In the genomic region with DNA sequence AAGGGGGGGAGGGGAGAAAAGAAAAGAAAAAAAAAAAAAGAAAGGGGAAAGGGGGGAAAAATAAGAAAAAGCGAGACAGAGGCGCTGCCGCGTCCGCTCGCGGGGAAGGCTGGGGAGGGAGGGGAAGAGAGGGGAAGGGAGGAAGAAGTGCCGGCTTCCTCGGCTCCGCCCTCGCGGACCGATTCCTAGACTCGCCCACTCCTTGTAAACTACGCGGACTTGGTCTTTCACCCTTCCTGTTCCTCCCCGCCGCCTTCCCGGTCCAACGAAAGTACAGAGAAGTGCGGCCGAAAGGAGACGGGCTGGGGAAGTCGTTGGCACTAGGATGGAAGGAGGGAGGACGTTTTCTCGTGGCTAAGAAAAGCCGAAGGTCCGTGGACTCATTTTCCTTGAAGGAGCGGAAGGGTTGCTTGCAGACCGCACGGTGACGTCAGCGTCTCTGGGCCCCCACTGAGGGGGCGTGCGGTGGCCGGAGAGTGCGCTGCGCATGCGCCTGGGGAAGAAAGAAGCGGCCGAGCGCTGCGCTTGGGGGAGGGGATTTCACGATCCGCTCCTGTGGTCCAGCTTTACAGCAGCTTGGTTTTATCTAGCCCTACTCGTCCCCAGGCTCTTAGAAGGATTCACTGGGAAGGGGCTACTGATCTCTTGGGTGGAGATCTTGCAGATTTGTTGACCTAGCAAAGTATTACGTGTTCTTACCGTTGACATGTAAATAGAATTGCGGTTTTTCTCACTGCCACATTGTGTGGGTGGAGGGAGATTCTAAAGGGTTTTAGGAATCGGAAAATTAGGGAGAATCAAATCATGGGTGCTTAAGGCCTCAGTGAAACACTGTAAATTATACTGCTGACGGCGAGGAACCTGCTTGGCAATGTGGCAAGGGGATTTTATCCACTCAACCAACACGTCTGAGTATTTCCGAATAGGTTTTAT, we compare ENCODE assay signal across 1 cellular context.
TF ChIP-seq lines count a peak whose summit lies in the region.

A gene with protein sequence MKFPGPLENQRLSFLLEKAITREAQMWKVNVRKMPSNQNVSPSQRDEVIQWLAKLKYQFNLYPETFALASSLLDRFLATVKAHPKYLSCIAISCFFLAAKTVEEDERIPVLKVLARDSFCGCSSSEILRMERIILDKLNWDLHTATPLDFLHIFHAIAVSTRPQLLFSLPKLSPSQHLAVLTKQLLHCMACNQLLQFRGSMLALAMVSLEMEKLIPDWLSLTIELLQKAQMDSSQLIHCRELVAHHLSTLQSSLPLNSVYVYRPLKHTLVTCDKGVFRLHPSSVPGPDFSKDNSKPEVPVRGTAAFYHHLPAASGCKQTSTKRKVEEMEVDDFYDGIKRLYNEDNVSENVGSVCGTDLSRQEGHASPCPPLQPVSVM (minus strand): TSS at position 121 of the 933 bp plus-strand sequence. CDS start 9,627 bp downstream, outside the sequence.

TF ChIP-seq in HEK293, 187 proteins besides CTCF, POLR2A, EP300 and RAD21 (continued from another document):
- TF ChIP-seq, protein P1, sequence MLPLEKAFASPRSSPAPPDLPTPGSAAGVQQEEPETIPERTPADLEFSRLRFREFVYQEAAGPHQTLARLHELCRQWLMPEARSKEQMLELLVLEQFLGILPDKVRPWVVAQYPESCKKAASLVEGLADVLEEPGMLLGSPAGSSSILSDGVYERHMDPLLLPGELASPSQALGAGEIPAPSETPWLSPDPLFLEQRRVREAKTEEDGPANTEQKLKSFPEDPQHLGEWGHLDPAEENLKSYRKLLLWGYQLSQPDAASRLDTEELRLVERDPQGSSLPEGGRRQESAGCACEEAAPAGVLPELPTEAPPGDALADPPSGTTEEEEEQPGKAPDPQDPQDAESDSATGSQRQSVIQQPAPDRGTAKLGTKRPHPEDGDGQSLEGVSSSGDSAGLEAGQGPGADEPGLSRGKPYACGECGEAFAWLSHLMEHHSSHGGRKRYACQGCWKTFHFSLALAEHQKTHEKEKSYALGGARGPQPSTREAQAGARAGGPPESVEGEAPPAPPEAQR (tag by site-specific recombination; IDR thresholded peaks at IDR 0.05), result peak; percentile 93; the same call in 1 of the 2 replicates
- TF ChIP-seq ZNF24 (tag by site-specific recombination; IDR thresholded peaks at IDR 0.05), result peak; percentile 97
- TF ChIP-seq ZNF202 (tag by site-specific recombination; IDR thresholded peaks at IDR 0.05; ENCODE audit: borderline replicate concordance), result no peak
- TF ChIP-seq ZNF473 (tag by site-specific recombination; IDR thresholded peaks at IDR 0.05), result no peak
- TF ChIP-seq ZNF548 (tag by site-specific recombination; IDR thresholded peaks at IDR 0.05), result no peak
- TF ChIP-seq, protein P2, sequence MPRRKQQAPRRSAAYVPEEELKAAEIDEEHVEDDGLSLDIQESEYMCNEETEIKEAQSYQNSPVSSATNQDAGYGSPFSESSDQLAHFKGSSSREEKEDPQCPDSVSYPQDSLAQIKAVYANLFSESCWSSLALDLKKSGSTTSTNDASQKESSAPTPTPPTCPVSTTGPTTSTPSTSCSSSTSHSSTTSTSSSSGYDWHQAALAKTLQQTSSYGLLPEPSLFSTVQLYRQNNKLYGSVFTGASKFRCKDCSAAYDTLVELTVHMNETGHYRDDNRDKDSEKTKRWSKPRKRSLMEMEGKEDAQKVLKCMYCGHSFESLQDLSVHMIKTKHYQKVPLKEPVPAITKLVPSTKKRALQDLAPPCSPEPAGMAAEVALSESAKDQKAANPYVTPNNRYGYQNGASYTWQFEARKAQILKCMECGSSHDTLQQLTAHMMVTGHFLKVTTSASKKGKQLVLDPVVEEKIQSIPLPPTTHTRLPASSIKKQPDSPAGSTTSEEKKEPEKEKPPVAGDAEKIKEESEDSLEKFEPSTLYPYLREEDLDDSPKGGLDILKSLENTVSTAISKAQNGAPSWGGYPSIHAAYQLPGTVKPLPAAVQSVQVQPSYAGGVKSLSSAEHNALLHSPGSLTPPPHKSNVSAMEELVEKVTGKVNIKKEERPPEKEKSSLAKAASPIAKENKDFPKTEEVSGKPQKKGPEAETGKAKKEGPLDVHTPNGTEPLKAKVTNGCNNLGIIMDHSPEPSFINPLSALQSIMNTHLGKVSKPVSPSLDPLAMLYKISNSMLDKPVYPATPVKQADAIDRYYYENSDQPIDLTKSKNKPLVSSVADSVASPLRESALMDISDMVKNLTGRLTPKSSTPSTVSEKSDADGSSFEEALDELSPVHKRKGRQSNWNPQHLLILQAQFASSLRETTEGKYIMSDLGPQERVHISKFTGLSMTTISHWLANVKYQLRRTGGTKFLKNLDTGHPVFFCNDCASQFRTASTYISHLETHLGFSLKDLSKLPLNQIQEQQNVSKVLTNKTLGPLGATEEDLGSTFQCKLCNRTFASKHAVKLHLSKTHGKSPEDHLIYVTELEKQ (tag by site-specific recombination; IDR thresholded peaks at IDR 0.05; ENCODE audit: borderline replicate concordance), result peak; percentile 88
- peak; percentile 76; the same call in 1 of the 2 replicates for TF ChIP-seq RBAK (tag by site-specific recombination; IDR thresholded peaks at IDR 0.05)
- TF ChIP-seq GLIS2 (tag by site-specific recombination; IDR thresholded peaks at IDR 0.05), result peak; percentile 97
- TF ChIP-seq ZNF404 (tag by site-specific recombination; IDR thresholded peaks at IDR 0.05), result no peak
- TF ChIP-seq, protein P3, sequence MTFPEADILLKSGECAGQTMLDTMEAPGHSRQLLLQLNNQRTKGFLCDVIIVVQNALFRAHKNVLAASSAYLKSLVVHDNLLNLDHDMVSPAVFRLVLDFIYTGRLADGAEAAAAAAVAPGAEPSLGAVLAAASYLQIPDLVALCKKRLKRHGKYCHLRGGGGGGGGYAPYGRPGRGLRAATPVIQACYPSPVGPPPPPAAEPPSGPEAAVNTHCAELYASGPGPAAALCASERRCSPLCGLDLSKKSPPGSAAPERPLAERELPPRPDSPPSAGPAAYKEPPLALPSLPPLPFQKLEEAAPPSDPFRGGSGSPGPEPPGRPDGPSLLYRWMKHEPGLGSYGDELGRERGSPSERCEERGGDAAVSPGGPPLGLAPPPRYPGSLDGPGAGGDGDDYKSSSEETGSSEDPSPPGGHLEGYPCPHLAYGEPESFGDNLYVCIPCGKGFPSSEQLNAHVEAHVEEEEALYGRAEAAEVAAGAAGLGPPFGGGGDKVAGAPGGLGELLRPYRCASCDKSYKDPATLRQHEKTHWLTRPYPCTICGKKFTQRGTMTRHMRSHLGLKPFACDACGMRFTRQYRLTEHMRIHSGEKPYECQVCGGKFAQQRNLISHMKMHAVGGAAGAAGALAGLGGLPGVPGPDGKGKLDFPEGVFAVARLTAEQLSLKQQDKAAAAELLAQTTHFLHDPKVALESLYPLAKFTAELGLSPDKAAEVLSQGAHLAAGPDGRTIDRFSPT (tag by site-specific recombination; IDR thresholded peaks at IDR 0.05), result peak; percentile 88
- peak; percentile 82; the same call in 1 of the 2 replicates for TF ChIP-seq ZNF626 (tag by site-specific recombination; IDR thresholded peaks at IDR 0.05)
- TF ChIP-seq ZNF555 (tag by site-specific recombination; conservative IDR thresholded peaks at IDR 0.05), result no peak
- TF ChIP-seq ZNF155 (tag by site-specific recombination; IDR thresholded peaks at IDR 0.05), result 0 out of 2 replicates have a peak, but pooled peaks have one; percentile 47
- TF ChIP-seq, protein P4, sequence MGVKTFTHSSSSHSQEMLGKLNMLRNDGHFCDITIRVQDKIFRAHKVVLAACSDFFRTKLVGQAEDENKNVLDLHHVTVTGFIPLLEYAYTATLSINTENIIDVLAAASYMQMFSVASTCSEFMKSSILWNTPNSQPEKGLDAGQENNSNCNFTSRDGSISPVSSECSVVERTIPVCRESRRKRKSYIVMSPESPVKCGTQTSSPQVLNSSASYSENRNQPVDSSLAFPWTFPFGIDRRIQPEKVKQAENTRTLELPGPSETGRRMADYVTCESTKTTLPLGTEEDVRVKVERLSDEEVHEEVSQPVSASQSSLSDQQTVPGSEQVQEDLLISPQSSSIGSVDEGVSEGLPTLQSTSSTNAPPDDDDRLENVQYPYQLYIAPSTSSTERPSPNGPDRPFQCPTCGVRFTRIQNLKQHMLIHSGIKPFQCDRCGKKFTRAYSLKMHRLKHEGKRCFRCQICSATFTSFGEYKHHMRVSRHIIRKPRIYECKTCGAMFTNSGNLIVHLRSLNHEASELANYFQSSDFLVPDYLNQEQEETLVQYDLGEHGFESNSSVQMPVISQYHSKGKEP (tag by site-specific recombination; IDR thresholded peaks at IDR 0.05), result no peak
- no peak for TF ChIP-seq ZNF585B (tag by site-specific recombination; IDR thresholded peaks at IDR 0.05)
- TF ChIP-seq, protein P5, sequence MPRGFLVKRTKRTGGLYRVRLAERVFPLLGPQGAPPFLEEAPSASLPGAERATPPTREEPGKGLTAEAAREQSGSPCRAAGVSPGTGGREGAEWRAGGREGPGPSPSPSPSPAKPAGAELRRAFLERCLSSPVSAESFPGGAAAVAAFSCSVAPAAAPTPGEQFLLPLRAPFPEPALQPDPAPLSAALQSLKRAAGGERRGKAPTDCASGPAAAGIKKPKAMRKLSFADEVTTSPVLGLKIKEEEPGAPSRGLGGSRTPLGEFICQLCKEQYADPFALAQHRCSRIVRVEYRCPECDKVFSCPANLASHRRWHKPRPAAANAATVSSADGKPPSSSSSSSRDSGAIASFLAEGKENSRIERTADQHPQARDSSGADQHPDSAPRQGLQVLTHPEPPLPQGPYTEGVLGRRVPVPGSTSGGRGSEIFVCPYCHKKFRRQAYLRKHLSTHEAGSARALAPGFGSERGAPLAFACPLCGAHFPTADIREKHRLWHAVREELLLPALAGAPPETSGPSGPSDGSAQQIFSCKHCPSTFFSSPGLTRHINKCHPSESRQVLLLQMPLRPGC (tag by site-specific recombination; IDR thresholded peaks at IDR 0.05), result peak; percentile 95
- peak; percentile 91 for TF ChIP-seq KLF1 (tag by site-specific recombination; IDR thresholded peaks at IDR 0.05)
- TF ChIP-seq OSR2 (tag by site-specific recombination; IDR thresholded peaks at IDR 0.05), result peak; percentile 49
- TF ChIP-seq GFI1B (tag by site-specific recombination; IDR thresholded peaks at IDR 0.05), result peak; percentile 7; the same call in 1 of the 2 replicates
- peak; percentile 74 for TF ChIP-seq IKZF3 (tag by site-specific recombination; IDR thresholded peaks at IDR 0.05)
- TF ChIP-seq ZNF660 (tag by site-specific recombination; IDR thresholded peaks at IDR 0.05), result peak; percentile 85
- TF ChIP-seq, protein P6, sequence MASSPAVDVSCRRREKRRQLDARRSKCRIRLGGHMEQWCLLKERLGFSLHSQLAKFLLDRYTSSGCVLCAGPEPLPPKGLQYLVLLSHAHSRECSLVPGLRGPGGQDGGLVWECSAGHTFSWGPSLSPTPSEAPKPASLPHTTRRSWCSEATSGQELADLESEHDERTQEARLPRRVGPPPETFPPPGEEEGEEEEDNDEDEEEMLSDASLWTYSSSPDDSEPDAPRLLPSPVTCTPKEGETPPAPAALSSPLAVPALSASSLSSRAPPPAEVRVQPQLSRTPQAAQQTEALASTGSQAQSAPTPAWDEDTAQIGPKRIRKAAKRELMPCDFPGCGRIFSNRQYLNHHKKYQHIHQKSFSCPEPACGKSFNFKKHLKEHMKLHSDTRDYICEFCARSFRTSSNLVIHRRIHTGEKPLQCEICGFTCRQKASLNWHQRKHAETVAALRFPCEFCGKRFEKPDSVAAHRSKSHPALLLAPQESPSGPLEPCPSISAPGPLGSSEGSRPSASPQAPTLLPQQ (tag by site-specific recombination; IDR thresholded peaks at IDR 0.05), result peak; percentile 99
- TF ChIP-seq BCL11A (tag by site-specific recombination; IDR thresholded peaks at IDR 0.05; ENCODE audit: low read depth), result peak; percentile 99
- TF ChIP-seq TCF7L2 (IDR thresholded peaks at IDR 0.05; ENCODE audit: borderline replicate concordance, low read depth, low read length), result no peak
- TF ChIP-seq ZNF274 (IDR thresholded peaks at IDR 0.05; ENCODE audit: low read length), result no peak
- TF ChIP-seq ZNF274 (tag by site-specific recombination; IDR thresholded peaks at IDR 0.05; ENCODE audit: borderline replicate concordance), result no peak
- peak; percentile 99 for TF ChIP-seq ZNF324 (tag by site-specific recombination; IDR thresholded peaks at IDR 0.05)
